Comparison of ENCODE assay signal across 8 cellular contexts in the genomic region with DNA sequence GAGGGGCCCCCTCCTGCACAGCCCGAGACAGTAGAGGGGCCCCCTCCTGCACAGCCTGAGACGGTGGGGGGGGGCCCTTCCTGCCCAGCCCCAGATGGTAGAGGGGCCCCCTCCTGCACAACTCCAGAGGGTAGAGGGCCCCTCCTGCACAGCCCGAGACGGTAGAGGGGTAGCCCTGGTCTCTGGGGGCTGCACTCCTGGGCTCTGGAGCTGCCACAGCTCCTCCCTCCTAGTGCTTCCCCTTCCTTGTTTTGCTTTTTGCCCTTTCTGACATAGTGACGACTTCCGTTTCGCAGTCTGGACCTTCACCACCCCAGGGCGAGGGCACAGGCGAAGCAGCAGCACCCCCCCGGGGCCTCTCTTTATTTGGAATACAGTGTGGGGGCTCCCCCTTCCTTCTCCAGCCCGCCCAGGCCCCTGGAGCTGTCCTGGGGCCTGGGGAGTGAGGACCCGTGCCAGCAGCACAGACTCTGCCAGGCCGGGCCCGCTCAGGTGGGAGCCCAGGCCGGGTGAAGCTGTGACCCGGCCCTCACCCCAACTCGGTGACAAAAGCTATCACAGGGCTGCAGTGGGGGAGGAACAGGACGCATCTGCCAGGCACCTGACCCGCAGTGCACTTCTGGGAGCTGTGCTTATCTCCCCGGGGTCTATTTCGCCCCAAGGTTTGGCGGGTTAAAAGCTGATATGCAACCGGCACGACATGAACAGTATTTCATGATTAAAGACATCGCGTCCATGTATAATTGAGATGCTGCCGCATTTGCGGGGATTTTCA.
DNase-seq lines count a peak whose midpoint lies in the region; ATAC-seq and TF ChIP-seq lines count a peak whose summit lies in the region.

No MANE protein-coding gene starts in this region.

- peaks cover 18% of the 10 kb centered on the region for H3K36me3 Mint-ChIP-seq in effector memory CD8-positive, alpha-beta T cell (ENCODE audit: insufficient read depth)
- peaks cover 7% of the 10 kb centered on the region for H3K36me3 Mint-ChIP-seq in memory B cell

- H3K4me1 Mint-ChIP-seq in effector memory CD8-positive, alpha-beta T cell (ENCODE audit: low read depth in 2 of 2): peaks cover 17 to 26% of the 10 kb centered on the region in 2 donors
- H3K4me1 Mint-ChIP-seq in memory B cell: peaks cover 35% of the 10 kb centered on the region

- no peaks in the 10 kb centered on the region for H3K27me3 Mint-ChIP-seq in effector memory CD8-positive, alpha-beta T cell
- H3K27me3 Mint-ChIP-seq in memory B cell: no peaks in the 10 kb centered on the region

- H3K9me3 Mint-ChIP-seq in effector memory CD8-positive, alpha-beta T cell: no peaks in the 10 kb centered on the region
- peaks cover 5% of the 10 kb centered on the region for H3K9me3 Mint-ChIP-seq in memory B cell

- POLR2A ChIA-PET in HEK293T (lab: Yijun Ruan, JAX): interaction anchor here (0.6 to 1.9 kb wide), 17 partner anchors 9 to 194 kb away, joined by 3 to 5 read pairs (median 3); partner anchors contain the start of genes MORN1, PANK4, RER1 and TNFRSF14

- peak; percentile 64 for DNase-seq in GM03348 (ENCODE audit: low spot score)
- peak; percentile 25 for DNase-seq in HEK293T (ENCODE audit: extremely low spot score)
- DNase-seq in NCI-H2227 treated with DMSO at 0.1 percent for 48 hours (lab: John Stamatoyannopoulos, UW): peak; percentile 5
- peak; percentile 47 to 53 for DNase-seq in activated CD8-positive, alpha-beta memory T cell treated with anti-CD3 and anti-CD28 coated beads for 1 hour (ENCODE audit: extremely low read depth in 1 of 2, low read depth in 1 of 2)
- peak; percentile 66 to 74 (median 71) for DNase-seq in effector memory CD8-positive, alpha-beta T cell
- DNase-seq in memory B cell (ENCODE audit: low spot score in 2 of 2): peak; percentile 78 to 83
- peak; percentile 41 to 45 for DNase-seq in stimulated activated CD8-positive, alpha-beta memory T cell treated with anti-CD3 and anti-CD28 coated beads, Interleukin-15, amount 100 ng/mL, for 4 hours (ENCODE audit: low read depth in 2 of 2)
- no peak for DNase-seq in amniotic stem cell (lab: John Stamatoyannopoulos, UW)

- peak; percentile 56 for ATAC-seq in effector memory CD8-positive, alpha-beta T cell (replicated peaks)
- ATAC-seq in memory B cell (ENCODE audit: low read depth): peak; percentile 63

- peak overlapping the region; percentile 84 to 92 for H3K4me3 Mint-ChIP-seq in effector memory CD8-positive, alpha-beta T cell
- H3K4me3 Mint-ChIP-seq in memory B cell: peak overlapping the region; percentile 86

- peak overlapping the region; percentile 96 to 99 for H3K27ac Mint-ChIP-seq in effector memory CD8-positive, alpha-beta T cell
- peak overlapping the region; percentile 98 for H3K27ac Mint-ChIP-seq in memory B cell

- CTCF ChIA-PET in HEK293T (lab: Yijun Ruan, JAX): interaction anchor here (0.6 kb wide), 1 partner anchor 1200 kb away, joined by 3 read pairs; no protein-coding TSS in a partner anchor

TF ChIP-seq in HEK293T, 16 proteins besides CTCF, POLR2A, EP300 and RAD21:
- TF ChIP-seq SUZ12 (IDR thresholded peaks at IDR 0.05): no peak
- 0 out of 2 replicates have a peak, but pooled peaks have one; percentile 20 for TF ChIP-seq L3MBTL2 (conservative IDR thresholded peaks at IDR 0.05)
TF ChIP-seq in HEK293T: peak in this region for 1.
